In the genomic region with DNA sequence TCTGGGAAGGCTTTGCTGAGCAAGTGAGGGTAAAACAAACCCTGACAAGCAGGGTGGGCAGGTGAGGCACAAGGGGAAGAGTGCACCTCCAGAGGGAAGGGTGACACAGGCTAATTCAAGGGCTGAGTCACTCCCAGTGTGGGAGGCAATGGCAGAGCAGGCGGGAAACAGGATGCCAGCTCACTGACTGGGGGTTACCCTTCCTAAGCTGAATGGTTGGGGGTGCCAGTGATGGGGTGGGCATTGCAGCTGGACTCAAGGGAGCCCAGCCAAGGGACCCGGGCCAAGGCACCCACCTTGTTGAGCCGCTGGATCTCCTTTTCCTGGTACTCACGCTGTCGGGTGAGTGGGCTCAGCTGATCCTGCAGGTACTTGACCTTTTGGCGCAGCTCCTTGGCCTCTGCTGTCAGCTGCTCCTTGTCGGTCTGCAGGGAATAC, we compare ENCODE assay signal across 1 cellular context.
TF ChIP-seq lines count a peak whose summit lies in the region.

No MANE protein-coding gene starts in this region.

TF ChIP-seq in GM12878, 131 proteins besides CTCF, POLR2A, EP300 and RAD21 (continued from another document):
- TF ChIP-seq, protein P1, sequence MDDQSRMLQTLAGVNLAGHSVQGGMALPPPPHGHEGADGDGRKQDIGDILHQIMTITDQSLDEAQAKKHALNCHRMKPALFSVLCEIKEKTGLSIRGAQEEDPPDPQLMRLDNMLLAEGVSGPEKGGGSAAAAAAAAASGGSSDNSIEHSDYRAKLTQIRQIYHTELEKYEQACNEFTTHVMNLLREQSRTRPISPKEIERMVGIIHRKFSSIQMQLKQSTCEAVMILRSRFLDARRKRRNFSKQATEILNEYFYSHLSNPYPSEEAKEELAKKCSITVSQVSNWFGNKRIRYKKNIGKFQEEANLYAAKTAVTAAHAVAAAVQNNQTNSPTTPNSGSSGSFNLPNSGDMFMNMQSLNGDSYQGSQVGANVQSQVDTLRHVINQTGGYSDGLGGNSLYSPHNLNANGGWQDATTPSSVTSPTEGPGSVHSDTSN (IDR thresholded peaks at IDR 0.05; ENCODE audit: insufficient replicate concordance, low read depth, low read length): no peak
